In the genomic region with DNA sequence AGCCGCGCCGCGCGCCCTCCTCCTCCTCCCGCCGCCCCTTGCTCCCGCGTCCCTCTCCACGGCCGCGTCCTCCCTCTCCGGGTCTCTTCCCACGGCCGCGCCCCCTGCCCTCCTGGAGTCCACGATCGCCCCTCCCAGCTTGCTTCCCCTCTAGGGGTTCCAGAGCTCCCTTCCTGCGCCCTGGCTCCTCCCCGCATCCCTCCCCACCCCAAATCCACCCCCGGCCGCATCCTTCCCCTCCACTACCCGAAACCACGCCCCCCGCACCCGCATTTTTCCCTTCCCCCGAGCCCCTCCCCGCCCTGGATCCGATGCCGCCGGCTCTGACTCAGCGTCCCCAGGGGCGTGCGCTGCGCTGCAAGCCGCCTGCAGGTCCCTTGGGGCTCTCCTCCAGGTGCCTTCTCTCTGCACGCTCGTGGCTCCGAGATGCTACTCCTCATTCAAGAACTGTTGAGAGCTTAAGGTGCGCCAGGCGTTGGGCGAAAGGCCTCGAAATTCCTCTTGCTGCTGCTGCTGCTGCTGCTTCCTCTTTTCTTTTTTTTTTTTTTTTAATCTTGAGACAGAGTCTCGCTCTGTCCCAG, we compare ENCODE assay signal across 8 cellular contexts. TPM values are rescaled to one million over a fixed set of nuclear protein-coding genes. Genes with fewer than 3 reads are reported as not detected.
A peak's percentile ranks its signal among the peaks of the same experiment; 100 is the strongest.
DNase-seq lines count a peak whose midpoint lies in the region; ATAC-seq and TF ChIP-seq lines count a peak whose summit lies in the region.

No MANE protein-coding gene starts in this region.

- WGBS in HUES64 = 1% methylated on average over 44 of the region's 44 CpGs

- H3K9ac ChIP-seq in HUES64 (ENCODE audit: low read depth, low read length) (peak overlapping the region; percentile 24; the same call in 1 of the 2 replicates), iPS-18a (ENCODE audit: low read length) (no peak overlapping the region)

- no peaks in the 10 kb centered on the region for H3K36me3 ChIP-seq in HUES64 (ENCODE audit: insufficient read depth, low read length)
- no peaks in the 10 kb centered on the region for H3K36me3 ChIP-seq in iPS-18a (ENCODE audit: control insufficient read depth, low read depth, low read length)

- ATAC-seq in GM19452 (IDR thresholded peaks at IDR 0.05; ENCODE audit: unreplicated experiment) = peak; percentile 76
- no peak for ATAC-seq in HG02840 (IDR thresholded peaks at IDR 0.05; ENCODE audit: low FRiP score, unreplicated experiment)

- peaks cover 24% of the 10 kb centered on the region for H3K4me1 Mint-ChIP-seq in CD14-positive monocyte

- H3K27me3 ChIP-seq in HUES64 (ENCODE audit: insufficient read depth, low read length) (peaks cover 37% of the 10 kb centered on the region), iPS-18a (ENCODE audit: control insufficient read depth, insufficient read depth, low read length) (peaks cover 37% of the 10 kb centered on the region)

- H3K27ac ChIP-seq in HUES64 (ENCODE audit: low read depth, low read length) (no peak overlapping the region), iPS-18a (ENCODE audit: low read length) (no peak overlapping the region)

- H3K4me3 Mint-ChIP-seq in CD14-positive monocyte = peak overlapping the region; percentile 84 to 93

- no peaks in the 10 kb centered on the region for H3K36me3 Mint-ChIP-seq in CD14-positive monocyte

- intact Hi-C loops in CD14-positive monocyte (cut with micrococcal nuclease) = loop anchor here in 1 of 2 donors (10.0 kb wide), 1 partner anchor 455 kb away; a partner anchor contains a TSS

- peaks cover 36 to 70% (median 64%) of the 10 kb centered on the region in 3 donors for H3K27me3 Mint-ChIP-seq in CD14-positive monocyte (ENCODE audit: low read depth in 3 of 3)

- H3K4me3 ChIP-seq in HUES64 (ENCODE audit: low read length) (peak overlapping the region; percentile 67), astrocyte of the cerebellum (ENCODE audit: low read depth, low read length) (peak overlapping the region; percentile 38), iPS-18a (ENCODE audit: low read length) (peak overlapping the region; percentile 60)

- H3K27ac Mint-ChIP-seq in CD14-positive monocyte = peak overlapping the region in 5 of 7 donors; percentile 22 to 70 (median 58)

- H3K9me3 ChIP-seq in HUES64 (ENCODE audit: insufficient read depth, low read depth, low read length) = no peaks in the 10 kb centered on the region
- H3K9me3 ChIP-seq in iPS-18a (ENCODE audit: control insufficient read depth, low read depth, low read length) = no peaks in the 10 kb centered on the region

- in situ Hi-C loops in astrocyte of the cerebellum (cut with HindIII; ENCODE audit: low sequenced_read_pairs) = loop anchor here (25.0 kb wide), 1 partner anchor 433 kb away; no protein-coding TSS in a partner anchor

- TF ChIP-seq CTCF in CD14-positive monocyte (IDR thresholded peaks at IDR 0.05) = no peak
- TF ChIP-seq CTCF in astrocyte of the cerebellum (IDR thresholded peaks at IDR 0.05; ENCODE audit: low read depth, low read length, missing control alignments) = no peak

- H3K9me3 Mint-ChIP-seq in CD14-positive monocyte = peaks cover 0 to 3% (median 0%) of the 10 kb centered on the region in 7 donors

- DNase-seq in CD14-positive monocyte (ENCODE audit: low spot score) (peak; percentile 61), T-helper 9 cell (peak; percentile 59), astrocyte of the cerebellum (ENCODE audit: low read depth) (no peak)
- peak in 3 of 4 experiments; percentile 49 to 75 (median 67) for DNase-seq in stimulated activated CD4-positive, alpha-beta T cell treated with anti-CD3 and anti-CD28 coated beads, Interleukin-1b, Interleukin-23, amount 100 ng/mL, for 24 hours (ENCODE audit: low read depth in 4 of 4, low spot score in 1 of 4)

- H3K4me1 ChIP-seq in HUES64 (ENCODE audit: insufficient read depth, low read length) = peaks cover 6% of the 10 kb centered on the region; the same call in 1 of the 2 replicates
- peaks cover 7% of the 10 kb centered on the region for H3K4me1 ChIP-seq in iPS-18a (ENCODE audit: control insufficient read depth, low read depth, low read length)

RNA-seq across cellular contexts. Expression of a gene that starts 0.3 kb away (rescaled TPM):
- not detected for polyA plus RNA-seq in CD14-positive monocyte
- 0.90 TPM for polyA plus RNA-seq in HUES64 (2013, experiment 1 of 2)
- 1.8 TPM for polyA plus RNA-seq in HUES64 (2013, experiment 2 of 2)

RNA-seq across cellular contexts. Expression of a gene that starts 8.2 kb away (rescaled TPM):
- polyA plus RNA-seq in CD14-positive monocyte = 1 to 10 TPM in 1 of 2 donors, under 1 TPM in 1; 0.67 to 1.2 TPM
- 20.9 TPM for polyA plus RNA-seq in HUES64 (2013, experiment 1 of 2)
- polyA plus RNA-seq in HUES64 (2013, experiment 2 of 2) = 20.9 TPM
